ENCODE assay signal across 8 cellular contexts in the genomic region with DNA sequence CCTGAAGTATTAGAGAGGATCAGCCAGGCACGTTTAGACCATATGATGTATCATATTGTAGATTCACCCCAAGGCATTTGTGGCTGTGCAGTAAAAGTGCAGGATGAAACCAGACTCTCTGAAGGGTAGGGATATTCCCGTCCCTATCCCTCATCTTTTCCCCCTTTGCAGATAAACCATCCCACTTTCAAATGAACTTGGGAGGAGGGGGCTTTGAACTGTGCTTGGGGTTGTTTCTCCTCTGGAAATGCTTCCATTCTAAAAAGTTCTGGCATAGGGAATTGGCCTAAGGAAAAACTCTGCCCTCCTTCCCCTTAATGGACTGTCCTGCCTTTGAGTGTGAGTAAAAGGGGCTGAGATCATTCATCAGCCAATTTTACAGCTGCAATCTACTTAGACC. TPM values are rescaled to one million over a fixed set of nuclear protein-coding genes. Genes with fewer than 3 reads are reported as not detected.
"Had no signal": no experiment of that assay in that cellular context is flagged by ENCODE, and none has a peak within 500 bp of the region (broad histone marks: within the 10 kb centered on the region; RNA-seq: fewer than 3 reads in every experiment).

No MANE protein-coding gene starts in this region.

- H3K4me3 ChIP-seq: GM12878 had no signal

- ATAC-seq: GM12878 had no signal

- DNase-seq: GDM1, GF-D8 had no signal

- FAIRE-seq: G401.6, GM12878, GM12891, GM12892, GM18507, GM19239 had no signal

RNA-seq across cellular contexts. Expression of a gene that starts 23.8 kb away (rescaled TPM):
- total RNA-seq: GM12878 had no signal
